ENCODE assay signal across 8 cellular contexts in the genomic region with DNA sequence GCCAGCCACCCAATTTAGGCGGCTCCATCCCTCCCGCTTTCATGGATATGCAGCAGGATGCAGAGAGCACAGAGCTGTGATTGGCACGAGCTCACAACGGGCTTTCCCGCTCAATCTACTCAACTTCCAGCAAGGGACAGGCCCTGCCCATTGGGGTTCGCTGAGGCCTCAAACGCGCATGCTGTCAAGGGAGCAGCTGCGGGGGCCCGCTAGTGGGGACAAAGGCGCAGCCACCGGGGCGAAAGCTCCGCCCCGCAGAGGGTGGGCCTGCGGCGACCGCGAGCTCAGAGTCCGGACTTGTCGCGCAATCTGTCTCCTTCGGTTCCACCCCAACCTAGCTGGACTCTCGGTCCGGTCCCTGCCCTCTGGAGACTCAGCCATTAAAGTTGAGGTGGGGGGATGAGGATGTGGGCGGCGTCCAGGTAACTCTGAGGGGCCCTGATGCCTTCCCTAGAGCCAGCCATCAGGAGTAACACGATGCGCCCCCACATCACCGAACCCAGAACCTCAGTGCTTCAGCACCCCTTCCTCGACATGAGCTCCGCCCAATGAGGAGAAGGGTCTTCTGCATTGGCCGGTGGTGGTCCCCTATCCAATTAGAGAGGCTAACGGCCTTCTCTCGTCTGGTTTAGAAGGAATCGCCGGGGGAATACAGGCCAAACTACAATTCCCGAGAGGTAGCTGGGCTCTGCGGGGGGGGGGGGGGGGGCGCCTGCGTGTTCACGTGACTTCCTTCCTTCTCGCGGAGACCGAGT. TPM values are rescaled to one million over a fixed set of nuclear protein-coding genes. Genes with fewer than 3 reads are reported as not detected.
DNase-seq lines count a peak whose midpoint lies in the region; ATAC-seq and TF ChIP-seq lines count a peak whose summit lies in the region.

No MANE protein-coding gene starts in this region.

- H3K9ac ChIP-seq in rectal smooth muscle tissue (ENCODE audit: low read length) = peak overlapping the region; percentile 96

- H3K36me3 ChIP-seq in ascending aorta = no peaks in the 10 kb centered on the region
- no peaks in the 10 kb centered on the region for H3K36me3 ChIP-seq in hepatocyte (replicated peaks; ENCODE audit: insufficient read depth, low read depth)
- no peaks in the 10 kb centered on the region for H3K36me3 ChIP-seq in rectal smooth muscle tissue (ENCODE audit: control insufficient read depth, insufficient read depth, low read length)

- peak overlapping the region; percentile 71 for H3K4me3 ChIP-seq in GM12865 (ENCODE audit: low read depth, low read length)
- peak overlapping the region; percentile 77 to 96 for H3K4me3 ChIP-seq in ascending aorta
- H3K4me3 ChIP-seq in hepatocyte = peak overlapping the region; percentile 28
- H3K4me3 ChIP-seq in rectal smooth muscle tissue (ENCODE audit: low read length) = peak overlapping the region; percentile 88

- H4K20me1 ChIP-seq in hepatocyte (ENCODE audit: insufficient read depth, poor library complexity, severe bottlenecking) = peaks cover 23% of the 10 kb centered on the region

- peaks cover 39% of the 10 kb centered on the region for H3K79me2 ChIP-seq in hepatocyte

- H3K9me3 ChIP-seq in ascending aorta = no peaks in the 10 kb centered on the region
- H3K9me3 ChIP-seq in hepatocyte (ENCODE audit: low read depth) = no peaks in the 10 kb centered on the region

- intact Hi-C loops in ascending aorta (cut with DNase I) = loop anchor here (1.0 to 10.0 kb wide), 3 partner anchors 19 to 240 kb away; a partner anchor contains a TSS

- peak; percentile 10 for TF ChIP-seq CTCF in GM12865 (IDR thresholded peaks at IDR 0.05; ENCODE audit: insufficient read depth, low read depth, low read length, missing control alignments)
- peak in 1 of 3 experiments; percentile 18 for TF ChIP-seq CTCF in ascending aorta (IDR thresholded peaks at IDR 0.05)
- TF ChIP-seq CTCF in hepatocyte (IDR thresholded peaks at IDR 0.05; ENCODE audit: poor library complexity) = no peak

- peak overlapping the region; percentile 98 to 99 for H3K27ac ChIP-seq in ascending aorta
- H3K27ac ChIP-seq in hepatocyte = peak overlapping the region; percentile 99
- H3K27ac ChIP-seq in rectal smooth muscle tissue (ENCODE audit: low read depth, low read length) = peak overlapping the region; percentile 98

- no peaks in the 10 kb centered on the region for H3K9me2 ChIP-seq in hepatocyte (replicated peaks; ENCODE audit: insufficient read depth)

- H3K27me3 ChIP-seq in ascending aorta (no peaks in the 10 kb centered on the region), hepatocyte (no peaks in the 10 kb centered on the region), rectal smooth muscle tissue (ENCODE audit: control insufficient read depth, insufficient read depth, low read length) (no peaks in the 10 kb centered on the region)

- peaks cover 11 to 21% of the 10 kb centered on the region in 2 donors for H3K4me1 ChIP-seq in ascending aorta
- peaks cover 26% of the 10 kb centered on the region for H3K4me1 ChIP-seq in hepatocyte (ENCODE audit: insufficient read depth)
- H3K4me1 ChIP-seq in rectal smooth muscle tissue (ENCODE audit: control insufficient read depth, insufficient read depth, low read length) = peaks cover 13% of the 10 kb centered on the region

- peak overlapping the region; percentile 84 for H3K4me2 ChIP-seq in hepatocyte

- peak; percentile 50 for ATAC-seq in HG02588 (IDR thresholded peaks at IDR 0.05; ENCODE audit: unreplicated experiment)

- peak overlapping the region; percentile 85 for H2AFZ ChIP-seq in hepatocyte

- peak; percentile 95 for DNase-seq in GM12865 (ENCODE audit: low read depth)
- peak; percentile 86 for DNase-seq in NCI-H1105 treated with DMSO at 0.1 percent for 48 hours (lab: John Stamatoyannopoulos, UW)
- peak; percentile 64 to 95 (median 76) for DNase-seq in T-helper 2 cell
- DNase-seq in ascending aorta (ENCODE audit: low spot score in 2 of 2) = peak; percentile 70 to 95
- peak; percentile 95 for DNase-seq in hepatocyte (ENCODE audit: low spot score)
- no peak for DNase-seq in NCI-H1048 (lab: John Stamatoyannopoulos, UW)

- WGBS in hepatocyte (ENCODE audit: low lambda C conversion rate, missing lambda C conversion rate) = under 1% methylated on average over 38 of the region's 45 CpGs

RNA-seq across cellular contexts. Expression of a gene that starts 0.5 kb away (rescaled TPM):
- total RNA-seq in ascending aorta (36.4 TPM), hepatocyte (33.3 and 35.9 TPM in 2 replicates)
- polyA plus RNA-seq in hepatocyte = 13.1 and 15.1 TPM in 2 replicates

Comparison
In these comparisons a context has a peak if more than half of its experiments do, and no peak if none do; other contexts are left out.
1. H3K4me3 ChIP-seq: peak in every context shown above with its lines; median percentile 88 in rectal smooth muscle tissue; 86 in ascending aorta; 71 in GM12865; 28 in hepatocyte.